8 cellular contexts compared by ENCODE assay signal in genomic region chr1:27153549-27153886, GRCh38. TPM values are rescaled to one million over a fixed set of nuclear protein-coding genes. Genes with fewer than 3 reads are reported as not detected.
DNase-seq lines count a peak whose midpoint lies in the region; ATAC-seq and TF ChIP-seq lines count a peak whose summit lies in the region.

No MANE protein-coding gene starts in this region.

- no peak overlapping the region for H2AFZ ChIP-seq in GM23248

- ATAC-seq in HG02763 (IDR thresholded peaks at IDR 0.05; ENCODE audit: unreplicated experiment) (no peak), GM18870 (IDR thresholded peaks at IDR 0.05; ENCODE audit: unreplicated experiment) (no peak), HG03571 (IDR thresholded peaks at IDR 0.05; ENCODE audit: unreplicated experiment) (no peak)

- in situ Hi-C loops in GM23248 (cut with MboI), result no loop called here

- no peaks in the 10 kb centered on the region for H3K9me2 ChIP-seq in GM23248 (ENCODE audit: insufficient read depth)

- H3K27me3 ChIP-seq in GM23248 (replicated peaks; ENCODE audit: insufficient read depth) (no peaks in the 10 kb centered on the region), cardiac muscle cell (no peaks in the 10 kb centered on the region), skeletal muscle tissue (ENCODE audit: control insufficient read depth in 3 of 3, insufficient read depth in 3 of 3, low read length in 3 of 3) (no peaks in the 10 kb centered on the region)

- H3K4me3 ChIP-seq in GM23248 (peak overlapping the region; percentile 94), WI38 (ENCODE audit: low read depth, low read length) (peak overlapping the region; percentile 74), cardiac muscle cell (peak overlapping the region; percentile 4), skeletal muscle tissue (ENCODE audit: low read length in 3 of 3) (peak overlapping the region; percentile 71 to 86 (median 86))

- H4K20me1 ChIP-seq in GM23248 (ENCODE audit: insufficient read depth), result no peaks in the 10 kb centered on the region

- 0 to 3% methylated on average over 4 of the region's 4 CpGs for WGBS in GM23248 (ENCODE audit: low coverage in 1 of 2, low lambda C conversion rate in 2 of 2, missing lambda C conversion rate in 2 of 2), 2 experiments

- H3K9me3 ChIP-seq in GM23248 (ENCODE audit: low read depth) (no peaks in the 10 kb centered on the region), cardiac muscle cell (ENCODE audit: low read depth) (no peaks in the 10 kb centered on the region), skeletal muscle tissue (ENCODE audit: control insufficient read depth in 3 of 3, low read length in 3 of 3) (no peaks in the 10 kb centered on the region)

- peak overlapping the region; percentile 89 for H3K27ac ChIP-seq in GM23248
- peak overlapping the region; percentile 25 for H3K27ac ChIP-seq in cardiac muscle cell
- H3K27ac ChIP-seq in skeletal muscle tissue (ENCODE audit: low read depth, low read length), result peak overlapping the region; percentile 87

- no peak for TF ChIP-seq CTCF in WI38 (IDR thresholded peaks at IDR 0.05; ENCODE audit: low read depth, low read length)
- no peak for TF ChIP-seq CTCF in cardiac muscle cell (IDR thresholded peaks at IDR 0.05; ENCODE audit: low read depth, low read length)

- peaks cover 63% of the 10 kb centered on the region for H3K79me2 ChIP-seq in GM23248 (ENCODE audit: insufficient read depth)

- peak; percentile 54 for DNase-seq in GM23248
- DNase-seq in cardiac muscle cell (ENCODE audit: low read depth in 1 of 2, low spot score in 1 of 2), result no peak
- no peak for DNase-seq in NCI-H526 treated with DMSO at 0.1 percent for 48 hours (lab: John Stamatoyannopoulos, UW)

- peak overlapping the region; percentile 93 for H3K9ac ChIP-seq in GM23248
- H3K9ac ChIP-seq in skeletal muscle tissue (ENCODE audit: low read depth in 1 of 3, low read length in 3 of 3), result peak overlapping the region; percentile 80 to 93 (median 93)

- H3K36me3 ChIP-seq in GM23248 (ENCODE audit: low read depth) (no peaks in the 10 kb centered on the region), cardiac muscle cell (no peaks in the 10 kb centered on the region), skeletal muscle tissue (ENCODE audit: control insufficient read depth in 3 of 3, insufficient read depth in 3 of 3, low read length in 3 of 3) (no peaks in the 10 kb centered on the region)

- peaks cover 26% of the 10 kb centered on the region for H3K4me1 ChIP-seq in GM23248 (ENCODE audit: insufficient read depth)
- H3K4me1 ChIP-seq in cardiac muscle cell (ENCODE audit: low read depth), result peaks cover 25% of the 10 kb centered on the region
- peaks cover 60 to 63% (median 62%) of the 10 kb centered on the region in 3 donors for H3K4me1 ChIP-seq in skeletal muscle tissue (ENCODE audit: control insufficient read depth in 3 of 3, insufficient read depth in 3 of 3, low read length in 3 of 3)

- peak overlapping the region; percentile 99 for H3K4me2 ChIP-seq in GM23248 (ENCODE audit: unreplicated experiment)

- H3F3A ChIP-seq in GM23248 (ENCODE audit: insufficient read depth), result peaks cover 5% of the 10 kb centered on the region; the same call in 1 of the 2 replicates

RNA-seq across cellular contexts. Expression of gene SLC9A1, which starts 1.4 kb away (rescaled TPM):
- total RNA-seq in GM23248 (2014; rRNA removed; shearing (Covaris generic)), result 8.5 and 12.9 TPM in 2 replicates
- 20.0 and 23.7 TPM in 2 replicates for polyA plus RNA-seq in GM23248 (2016; fragmentation: Nextera tagmentation; extraction: Ambion mirVana)
- 10.9 and 13.9 TPM in 2 replicates for total RNA-seq in cardiac muscle cell
- 18.7 and 19.4 TPM in 2 replicates for polyA plus RNA-seq in cardiac muscle cell
- total RNA-seq in skeletal muscle tissue, result 1.6 TPM

Comparison
In these comparisons a context has a peak if more than half of its experiments do, and no peak if none do; other contexts are left out.
1. H3K27ac ChIP-seq: peak in every context shown above with its lines; median percentile 89 in GM23248; 87 in skeletal muscle tissue; 25 in cardiac muscle cell.
2. H3K4me3 ChIP-seq: peak in every context shown above with its lines; median percentile 94 in GM23248; 86 in skeletal muscle tissue; 74 in WI38; 4 in cardiac muscle cell.